24 cellular contexts compared by ENCODE assay signal in genomic region chr6:129967427-129967826, GRCh38.
"Had no signal": no experiment of that assay in that cellular context is flagged by ENCODE, and none has a peak within 500 bp of the region (broad histone marks: within the 10 kb centered on the region; RNA-seq: fewer than 3 reads in every experiment).

No MANE protein-coding gene starts in this region.

- DNase-seq: dermis blood vessel endothelial cell; dorsolateral prefrontal cortex; effector CD4-positive, alpha-beta T cell; effector memory CD4-positive, alpha-beta T cell; foreskin keratinocyte; heart left ventricle; hypothalamus; left cardiac atrium; left lung; left ventricle myocardium superior; lower lobe of right lung; mesenchymal stem cell; mucosa of descending colon; naive B cell; naive thymus-derived CD8-positive, alpha-beta T cell had no signal

- H3K27me3 ChIP-seq: esophagus muscularis mucosa, gastroesophageal sphincter, hepatocyte, left lung had no signal

- H3K36me3 ChIP-seq: esophagus muscularis mucosa, gastroesophageal sphincter, heart left ventricle, left lung, lower lobe of right lung had no signal

- H3K4me2 ChIP-seq: hepatocyte had no signal

- H2AFZ ChIP-seq: hepatocyte had no signal

- H3K9me3 ChIP-seq: esophagus muscularis mucosa, gastroesophageal sphincter, left lung, lower lobe of right lung, mucosa of descending colon had no signal

- FAIRE-seq: colon, endothelial cell of umbilical vein, frontal cortex, islet of Langerhans, keratinocyte had no signal

- ATAC-seq: foreskin keratinocyte; gastroesophageal sphincter; heart left ventricle; left cardiac atrium; left lung; left ventricle myocardium superior; lower lobe of right lung; mucosa of descending colon; naive thymus-derived CD8-positive, alpha-beta T cell had no signal

- H3K4me1 ChIP-seq: esophagus muscularis mucosa, foreskin keratinocyte, gastroesophageal sphincter, heart left ventricle, left lung, lower lobe of right lung had no signal

- H3K27ac ChIP-seq: coronary artery, dorsolateral prefrontal cortex, esophagus muscularis mucosa, foreskin keratinocyte, gastroesophageal sphincter, heart left ventricle, hepatocyte, left lung, lower lobe of right lung had no signal

- H3K79me2 ChIP-seq: hepatocyte had no signal

- H3K4me3 ChIP-seq: coronary artery, dorsolateral prefrontal cortex, esophagus muscularis mucosa, gastroesophageal sphincter, heart left ventricle, hepatocyte, left lung, lower lobe of right lung, mucosa of descending colon had no signal
